ENCODE assay signal across 24 cellular contexts in the genomic region with DNA sequence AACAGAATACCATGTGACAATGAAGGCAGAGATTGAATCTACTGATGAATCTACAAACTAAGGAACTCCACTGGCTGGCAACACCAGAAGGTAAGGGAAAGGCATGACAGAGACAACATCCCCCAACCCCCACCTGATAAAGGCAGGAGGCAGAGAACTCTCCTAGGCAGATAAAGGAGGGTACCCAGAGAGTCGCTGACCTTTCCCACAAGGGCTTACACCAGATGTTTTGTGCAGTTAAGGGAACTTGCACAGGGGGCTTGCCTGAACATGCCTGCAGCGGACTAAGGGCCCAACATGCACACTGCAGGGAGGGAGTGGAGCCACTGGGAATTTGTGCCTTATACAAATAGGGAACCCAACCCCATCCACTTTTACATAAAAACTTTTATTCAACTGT.
"Had no signal": no experiment of that assay in that cellular context is flagged by ENCODE, and none has a peak within 500 bp of the region (broad histone marks: within the 10 kb centered on the region; RNA-seq: fewer than 3 reads in every experiment).

No MANE protein-coding gene starts in this region.

- FAIRE-seq: keratinocyte had no signal

- H3K27ac ChIP-seq: coronary artery, epithelial cell of prostate, heart right ventricle, prostate gland, spleen, thoracic aorta, vagina had no signal

- H3K9me3 ChIP-seq: heart right ventricle, prostate gland, thoracic aorta, vagina had no signal

- H3K4me3 ChIP-seq: coronary artery, heart right ventricle, prostate gland, spleen, thoracic aorta, vagina had no signal

- H3K36me3 ChIP-seq: heart right ventricle, prostate gland, spleen, thoracic aorta, vagina had no signal

- DNase-seq: activated CD4-positive, alpha-beta T cell treated with anti-CD3 and anti-CD28 coated beads for 4 hours; activated CD4-positive, alpha-beta T cell treated with anti-CD3 and anti-CD28 coated beads, Interleukin-2, amount 50 U/mL, for 48 hours; activated CD4-positive, CD25-positive, alpha-beta regulatory T cell; activated CD8-positive, alpha-beta memory T cell treated with anti-CD3 and anti-CD28 coated beads, Interleukin-2, amount 50 U/mL, for 48 hours; activated naive CD4-positive, alpha-beta T cell treated with Interleukin-2 at 50 U/mL for 16 hours; activated naive CD8-positive, alpha-beta T cell treated with anti-CD3 and anti-CD28 coated beads, Interleukin-2, amount 10 ng/mL, durations not matched to agents 7 days and 5 days; activated T-cell treated with anti-CD3 and anti-CD28 coated beads, Interleukin-2, amount 50 U/mL, for 4 hours; amniotic stem cell; cerebellar nuclear complex; endodermal cell; foreskin fibroblast; heart right ventricle; left colon; naive B cell; spleen; stimulated activated CD4-positive, alpha-beta T cell treated with anti-CD3 and anti-CD28 coated beads, Interleukin-4, amount 100 ng/mL, for 24 hours; stimulated activated naive CD4-positive, alpha-beta T cell treated with Interleukin-2 at 50 U/mL for 16 hours; T1000 had no signal

- H3K4me1 ChIP-seq: heart right ventricle, prostate gland, spleen, vagina had no signal

- ATAC-seq: activated T-cell treated with anti-CD3 and anti-CD28 coated beads, Interleukin-2, amount 50 U/mL, for 4 hours; heart right ventricle; left colon had no signal

- H3K27me3 ChIP-seq: heart right ventricle, spleen, vagina had no signal
